Comparison of ENCODE assay signal across 11 cellular contexts in the genomic region with DNA sequence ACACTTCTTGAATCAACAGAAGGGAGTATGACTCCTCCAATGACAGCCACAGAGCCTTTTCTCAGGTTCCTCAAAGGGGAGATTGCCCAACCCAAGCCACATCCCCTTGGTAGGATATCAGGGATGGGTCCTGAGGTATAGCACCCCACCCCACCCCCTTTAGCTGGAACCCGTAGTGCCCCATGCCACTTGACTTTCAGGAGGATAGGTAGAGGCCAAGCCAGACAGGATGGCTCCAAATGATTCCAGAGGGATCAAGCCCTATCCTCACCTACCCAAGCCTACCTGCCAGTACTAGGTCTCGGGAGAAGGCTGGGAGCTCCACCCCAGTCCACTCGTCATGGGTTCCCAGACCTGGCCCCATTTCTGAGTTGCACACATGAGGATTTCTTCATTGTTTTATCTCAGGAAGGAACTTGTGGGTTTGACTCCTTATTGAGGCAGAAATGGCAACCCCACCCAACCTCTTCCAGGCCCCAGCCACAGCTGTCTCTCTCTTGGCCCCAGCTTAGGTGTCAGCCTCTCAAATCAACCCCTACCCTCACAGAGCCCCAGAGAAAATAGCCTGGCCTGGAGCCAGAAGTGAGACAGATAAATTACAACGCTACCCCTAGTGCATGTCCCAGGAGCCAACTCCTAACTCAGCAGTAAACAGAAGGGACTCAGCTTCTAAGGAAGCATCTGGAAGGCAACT. TPM values are rescaled to one million over a fixed set of nuclear protein-coding genes. Genes with fewer than 3 reads are reported as not detected.
DNase-seq lines count a peak whose midpoint lies in the region; ATAC-seq, FAIRE-seq and TF ChIP-seq lines count a peak whose summit lies in the region.
"Had no signal": no experiment of that assay in that cellular context is flagged by ENCODE, and none has a peak within 500 bp of the region (broad histone marks: within the 10 kb centered on the region; RNA-seq: fewer than 3 reads in every experiment).

No MANE protein-coding gene starts in this region.

- no peak overlapping the region for H2AFZ ChIP-seq in Loucy (ENCODE audit: low read length)

- ATAC-seq in effector memory CD8-positive, alpha-beta T cell (replicated peaks), result peak; percentile 45
- no peak for ATAC-seq in activated CD4-positive, CD25-positive, alpha-beta regulatory T cell treated with anti-CD3 and anti-CD28 coated beads, Interleukin-2, amount 50 U/mL, for 24 hours

- H3K4me1 ChIP-seq in Loucy (ENCODE audit: insufficient read depth, low read length, poor library complexity, severe bottlenecking) (peaks cover 55% of the 10 kb centered on the region), small intestine (ENCODE audit: control insufficient read depth in 2 of 2, insufficient read depth in 1 of 2, low read depth in 1 of 2, low read length in 1 of 2) (peaks cover 7 to 27% of the 10 kb centered on the region in 2 donors), tibial artery (peaks cover 0 to 57% (median 24%) of the 10 kb centered on the region in 4 donors)

- DNase-seq in T-helper 9 cell (peak; percentile 48), small intestine (peak; percentile 27), NCI-H526 (lab: John Stamatoyannopoulos, UW) (no peak), SW 1271 (lab: John Stamatoyannopoulos, UW) (no peak), tibial artery (no peak)
- DNase-seq in effector memory CD8-positive, alpha-beta T cell, result peak; percentile 63 to 70 (median 65)
- DNase-seq: NCI-H774; stimulated activated CD4-positive, alpha-beta T cell treated with anti-CD3 and anti-CD28 coated beads, Interleukin-4, amount 100 ng/mL, for 1 hour had no signal

- H3K27ac Mint-ChIP-seq in effector memory CD8-positive, alpha-beta T cell, result peak overlapping the region; percentile 95

- FAIRE-seq in small intestine (lab: Jason Lieb, UNC), result no peak

- peaks cover 63% of the 10 kb centered on the region for H4K20me1 ChIP-seq in Loucy (ENCODE audit: insufficient read depth, low read length, poor library complexity, severe bottlenecking)

- H3K27ac ChIP-seq in small intestine (ENCODE audit: low read depth in 1 of 2, low read length in 1 of 2), result peak overlapping the region in 1 of 2 donors; percentile 90
- H3K27ac ChIP-seq in tibial artery, result no peak overlapping the region
- H3K27ac ChIP-seq: epithelial cell of prostate had no signal

- peak overlapping the region; percentile 98 for H3K4me2 ChIP-seq in Loucy (ENCODE audit: low read depth, low read length, poor library complexity, severe bottlenecking)

- peaks cover 40% of the 10 kb centered on the region for H3K36me3 ChIP-seq in Loucy (ENCODE audit: insufficient read depth, low read length)
- peaks cover 5 to 10% of the 10 kb centered on the region in 2 donors for H3K36me3 ChIP-seq in small intestine (ENCODE audit: control insufficient read depth in 2 of 2, insufficient read depth in 2 of 2, low read length in 2 of 2)
- H3K36me3 ChIP-seq in tibial artery, result peaks cover 25 to 49% (median 30%) of the 10 kb centered on the region in 3 donors

- H3K36me3 Mint-ChIP-seq in effector memory CD8-positive, alpha-beta T cell (ENCODE audit: insufficient read depth), result peaks cover 82% of the 10 kb centered on the region

- no peaks in the 10 kb centered on the region for H3K27me3 Mint-ChIP-seq in effector memory CD8-positive, alpha-beta T cell

- H3K4me3 Mint-ChIP-seq in effector memory CD8-positive, alpha-beta T cell, result peak overlapping the region; percentile 96 to 97

- peaks cover 6% of the 10 kb centered on the region for H3K27me3 ChIP-seq in Loucy (ENCODE audit: insufficient read depth, low read length, poor library complexity, severe bottlenecking)
- H3K27me3 ChIP-seq in small intestine (ENCODE audit: control insufficient read depth in 2 of 2, insufficient read depth in 2 of 2, low read length in 2 of 2), result no peaks in the 10 kb centered on the region
- no peaks in the 10 kb centered on the region for H3K27me3 ChIP-seq in tibial artery

- H3F3A ChIP-seq in Loucy (ENCODE audit: low read depth), result peaks cover 24% of the 10 kb centered on the region; the same call in 1 of the 2 replicates

- peaks cover 71 to 74% of the 10 kb centered on the region in 2 donors for H3K4me1 Mint-ChIP-seq in effector memory CD8-positive, alpha-beta T cell (ENCODE audit: low read depth in 2 of 2)

- peaks cover 74% of the 10 kb centered on the region for H3K79me2 ChIP-seq in Loucy (ENCODE audit: insufficient read depth, low read length)

- intact Hi-C loops in tibial artery (cut with DNase I; ENCODE audit: low total_unique reads), result loop anchor here (10.0 kb wide), 1 partner anchor 287 kb away; no protein-coding TSS in a partner anchor

- no peaks in the 10 kb centered on the region for H3K9me3 Mint-ChIP-seq in effector memory CD8-positive, alpha-beta T cell

- TF ChIP-seq CTCF in Loucy (conservative IDR thresholded peaks at IDR 0.05; ENCODE audit: low read length), result no peak
- no peak for TF ChIP-seq CTCF in tibial artery (IDR thresholded peaks at IDR 0.05)

- H3K4me3 ChIP-seq in Loucy (ENCODE audit: low read length, poor library complexity, severe bottlenecking) (peak overlapping the region; percentile 83), small intestine (ENCODE audit: low read depth in 1 of 2, low read length in 2 of 2) (no peak overlapping the region), tibial artery (no peak overlapping the region)

- H3K9me2 ChIP-seq in Loucy (replicated peaks; ENCODE audit: low read depth, low read length), result no peaks in the 10 kb centered on the region

- 50 to 70% (median 59%) methylated on average over 4 of the region's 4 CpGs for WGBS in small intestine, 3 donors

- H3K9ac ChIP-seq in Loucy (ENCODE audit: low read depth, low read length, poor library complexity, severe bottlenecking), result peak overlapping the region; percentile 98

- H3K9me3 ChIP-seq in Loucy (ENCODE audit: insufficient read depth, low read depth, low read length) (no peaks in the 10 kb centered on the region), small intestine (ENCODE audit: control insufficient read depth, low read depth) (no peaks in the 10 kb centered on the region), tibial artery (no peaks in the 10 kb centered on the region)

RNA-seq across cellular contexts. Expression of a gene that starts 3.6 kb away (rescaled TPM):
- polyA plus RNA-seq in small intestine, result 10 to 100 TPM; 34.0 to 83.0 (median 60.3) TPM

RNA-seq across cellular contexts. Expression of a gene that starts 16.7 kb away (rescaled TPM):
- 10 to 100 TPM in 1 of 3 donors, 1 to 10 TPM in 2; 3.8 to 14.6 (median 4.3) TPM for polyA plus RNA-seq in small intestine

RNA-seq across cellular contexts. Expression of a gene that starts 17.1 kb away (rescaled TPM):
- polyA plus RNA-seq in small intestine, result 1 to 10 TPM; 8.1 to 9.2 (median 8.5) TPM

RNA-seq across cellular contexts. Expression of a gene that starts 42.9 kb away (rescaled TPM):
- 1 to 10 TPM in 1 of 3 donors, under 1 TPM in 2; 0.27 to 1.1 (median 0.45) TPM for polyA plus RNA-seq in small intestine

Comparison
In these comparisons a context has a peak if more than half of its experiments do, and no peak if none do; other contexts are left out.
1. DNase-seq: peak in T-helper 9 cell (single experiment), effector memory CD8-positive, alpha-beta T cell (3 of 3) and small intestine (single experiment); none in NCI-H526 (0 of 2), SW 1271 (0 of 2) and tibial artery (0 of 2).